ENCODE assay signal across 24 cellular contexts in genomic region chr1:10934150-10934818, GRCh38.
DNase-seq lines count a peak whose midpoint lies in the region; ATAC-seq, FAIRE-seq and TF ChIP-seq lines count a peak whose summit lies in the region.
"Had no signal": no experiment of that assay in that cellular context is flagged by ENCODE, and none has a peak within 500 bp of the region (broad histone marks: within the 10 kb centered on the region; RNA-seq: fewer than 3 reads in every experiment).

No MANE protein-coding gene starts in this region.

- H3K36me3 ChIP-seq in Loucy (ENCODE audit: insufficient read depth, low read length) = no peaks in the 10 kb centered on the region
- H3K36me3 ChIP-seq: BLaER1 had no signal

- no peaks in the 10 kb centered on the region for H3K9me3 ChIP-seq in A549
- H3K9me3 ChIP-seq in Loucy (ENCODE audit: insufficient read depth, low read depth, low read length) = no peaks in the 10 kb centered on the region

- DNase-seq in A549 (ENCODE audit: low read depth in 1 of 2, low spot score in 1 of 2) (no peak), RPMI8226 (peak; percentile 35), left colon (no peak), 8988T (no peak), D721Med (ENCODE audit: insufficient read length, low spot score) (no peak), KG1 (lab: John Stamatoyannopoulos, UW) (no peak)
- DNase-seq in stimulated activated CD4-positive, alpha-beta T cell treated with anti-CD3 and anti-CD28 coated beads, Interleukin-15, amount 100 ng/mL, for 24 hours = no peak
- DNase-seq: CD4-positive, CD25-positive, alpha-beta regulatory T cell; DMS53; GOT3; Karpas-422; MV-4-11; NCI-H1105 treated with DMSO at 0.1 percent for 48 hours; NCI-H2029; NCI-H2171 treated with DMSO at 0.1 percent for 48 hours; NCI-H345; NCI-H510A treated with DMSO at 0.1 percent for 48 hours; NCI-H774; NK-92 treated with Interleukin-12 subunit alpha and Interleukin-12 subunit beta, amount 100 ng/mL, for 24 hours; SHP77 treated with DMSO at 0.1 percent for 48 hours; T-helper 1 cell had no signal

- FAIRE-seq in A549 (lab: Jason Lieb, UNC) = no peak
- FAIRE-seq in D721Med (lab: Jason Lieb, UNC) = no peak

- H4K20me1 ChIP-seq in Loucy (ENCODE audit: insufficient read depth, low read length, poor library complexity, severe bottlenecking) = no peaks in the 10 kb centered on the region

- H3K4me2 ChIP-seq in A549 = no peak overlapping the region
- no peak overlapping the region for H3K4me2 ChIP-seq in Loucy (ENCODE audit: low read depth, low read length, poor library complexity, severe bottlenecking)
- H3K4me2 ChIP-seq: BLaER1 had no signal

- H3K27me3 ChIP-seq in Loucy (ENCODE audit: insufficient read depth, low read length, poor library complexity, severe bottlenecking) = no peaks in the 10 kb centered on the region

- CTCF ChIA-PET in A549 (lab: Yijun Ruan, JAX) = interaction anchor here (1.6 to 1.7 kb wide), 2 partner anchors 16 to 27 kb away, joined by 3 read pairs; no protein-coding TSS in a partner anchor

- ATAC-seq in A549 = peak; percentile 38 to 56; a peak in 2 of 6 replicates
- ATAC-seq in left colon = peak; percentile 34

- no peak for TF ChIP-seq POLR2A in A549 (IDR thresholded peaks at IDR 0.05; ENCODE audit: low read length)

- no peak for TF ChIP-seq EP300 in A549 (IDR thresholded peaks at IDR 0.05)

- H3K27ac ChIP-seq in A549 = no peak overlapping the region
- H3K27ac ChIP-seq: BLaER1, HL-60 had no signal

- peaks cover 2% of the 10 kb centered on the region; the same call in 1 of the 2 replicates for H3F3A ChIP-seq in Loucy (ENCODE audit: low read depth)

- H3K4me3 ChIP-seq in A549 (no peak overlapping the region), Loucy (ENCODE audit: low read length, poor library complexity, severe bottlenecking) (no peak overlapping the region)
- H3K4me3 ChIP-seq: BLaER1 had no signal

- peak overlapping the region; percentile 45 for H3K9ac ChIP-seq in Loucy (ENCODE audit: low read depth, low read length, poor library complexity, severe bottlenecking)
- H3K9ac ChIP-seq: BLaER1 had no signal

- no peak overlapping the region for H2AFZ ChIP-seq in Loucy (ENCODE audit: low read length)

- 61% methylated on average over 10 of the region's 12 CpGs for WGBS in A549 (ENCODE audit: missing lambda C conversion rate)

- no peak for TF ChIP-seq RAD21 in A549 (conservative IDR thresholded peaks at IDR 0.05 in 1 of 2, IDR thresholded peaks at IDR 0.05 in 1 of 2)

- no peaks in the 10 kb centered on the region for H3K9me2 ChIP-seq in Loucy (replicated peaks; ENCODE audit: low read depth, low read length)

- POLR2A ChIA-PET in A549 (lab: Yijun Ruan, JAX) = no interaction called here

- H3K79me2 ChIP-seq in Loucy (ENCODE audit: insufficient read depth, low read length) = peaks cover 13% of the 10 kb centered on the region; the same call in 1 of the 2 replicates

- intact Hi-C loops in left colon (cut with DNase I, micrococcal nuclease) = no loop called here

- no peak for TF ChIP-seq CTCF in A549 (IDR thresholded peaks at IDR 0.05)
- TF ChIP-seq CTCF in Loucy (conservative IDR thresholded peaks at IDR 0.05; ENCODE audit: low read length) = no peak
- TF ChIP-seq CTCF in D721Med (IDR thresholded peaks at IDR 0.05; ENCODE audit: insufficient read depth, missing control alignments) = no peak

- H3K4me1 ChIP-seq in A549 (no peaks in the 10 kb centered on the region), Loucy (ENCODE audit: insufficient read depth, low read length, poor library complexity, severe bottlenecking) (peaks cover 58% of the 10 kb centered on the region)

TF ChIP-seq in A549, 52 proteins besides CTCF, POLR2A, EP300 and RAD21:
- TF ChIP-seq MAZ (IDR thresholded peaks at IDR 0.05; ENCODE audit: borderline replicate concordance, low read depth, low read length) (no peak), CBX2 (IDR thresholded peaks at IDR 0.05; ENCODE audit: borderline replicate concordance, low read depth) (no peak), HOXB13 (CRISPR knock-in tag; IDR thresholded peaks at IDR 0.05; ENCODE audit: low read depth) (no peak), KDM1A (IDR thresholded peaks at IDR 0.05; ENCODE audit: low read depth) (no peak), ZFP36 (IDR thresholded peaks at IDR 0.05; ENCODE audit: borderline replicate concordance, partially characterized antibody) (no peak), CHD2 (IDR thresholded peaks at IDR 0.05; ENCODE audit: low read length, partially characterized antibody) (no peak)
